In genomic region chr11:115530752-115531151, GRCh38 we compare ENCODE assay signal across 1 cellular context.
TF ChIP-seq lines count a peak whose summit lies in the region.

No MANE protein-coding gene starts in this region.

TF ChIP-seq in A549, 52 proteins besides CTCF, POLR2A, EP300 and RAD21 (continued from another document):
- TF ChIP-seq HES2 (IDR thresholded peaks at IDR 0.05) (no peak), EHMT2 (IDR thresholded peaks at IDR 0.05; ENCODE audit: low read depth) (no peak), CHD4 (IDR thresholded peaks at IDR 0.05; ENCODE audit: borderline replicate concordance) (no peak), RNF2 (IDR thresholded peaks at IDR 0.05; ENCODE audit: borderline replicate concordance, low read depth) (no peak), ESRRA (IDR thresholded peaks at IDR 0.05; ENCODE audit: borderline replicate concordance, low read length) (no peak)
